ENCODE assay signal across 2 cellular contexts in the genomic region with DNA sequence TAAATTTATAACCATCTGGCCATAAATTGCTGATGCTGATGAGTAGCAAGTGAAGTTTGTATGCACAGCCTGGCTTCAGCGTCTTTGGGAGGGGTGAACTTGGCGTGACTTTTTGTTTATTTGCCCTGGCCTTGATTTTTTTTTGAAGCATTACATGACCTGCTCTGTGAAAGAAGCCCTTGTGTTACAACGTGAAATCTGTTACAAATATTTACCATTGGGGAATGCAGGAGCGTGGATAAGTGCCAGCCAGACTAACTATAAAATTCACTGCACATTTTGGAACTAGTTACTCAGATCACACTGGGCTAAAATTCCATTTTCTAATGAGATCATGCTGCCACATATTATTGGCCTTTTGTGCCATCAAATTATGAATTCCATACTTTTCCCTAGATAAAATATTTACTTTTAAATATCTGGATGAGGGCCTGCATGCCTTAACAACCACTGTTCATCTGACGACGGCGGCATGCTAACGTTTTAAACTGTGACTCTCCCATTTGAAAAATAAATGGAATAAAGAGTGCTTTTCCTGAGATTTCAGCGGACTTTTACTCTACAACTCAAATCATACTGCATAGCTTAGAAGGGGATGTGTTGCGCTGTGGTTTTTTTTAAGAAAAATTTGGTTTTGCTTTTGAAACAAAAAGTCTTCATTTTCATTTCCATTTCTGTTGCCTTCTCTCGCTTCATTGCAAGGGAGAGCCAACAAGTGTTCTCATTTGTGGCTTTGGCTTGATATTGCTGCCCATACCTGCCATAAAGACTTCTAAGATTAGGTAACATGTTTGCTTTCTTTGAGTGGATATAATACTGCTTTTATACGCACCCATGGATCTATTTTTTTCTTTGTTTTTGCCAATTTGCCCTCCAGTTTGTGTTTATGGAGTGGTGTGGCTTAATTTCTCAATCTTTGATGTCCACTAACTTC.
TF ChIP-seq lines count a peak whose summit lies in the region.

No MANE protein-coding gene starts in this region.

TF ChIP-seq in SK-N-SH, 30 proteins besides CTCF, POLR2A, EP300 and RAD21 (continued from another document):
- TF ChIP-seq, protein P1, sequence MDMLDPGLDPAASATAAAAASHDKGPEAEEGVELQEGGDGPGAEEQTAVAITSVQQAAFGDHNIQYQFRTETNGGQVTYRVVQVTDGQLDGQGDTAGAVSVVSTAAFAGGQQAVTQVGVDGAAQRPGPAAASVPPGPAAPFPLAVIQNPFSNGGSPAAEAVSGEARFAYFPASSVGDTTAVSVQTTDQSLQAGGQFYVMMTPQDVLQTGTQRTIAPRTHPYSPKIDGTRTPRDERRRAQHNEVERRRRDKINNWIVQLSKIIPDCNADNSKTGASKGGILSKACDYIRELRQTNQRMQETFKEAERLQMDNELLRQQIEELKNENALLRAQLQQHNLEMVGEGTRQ (IDR thresholded peaks at IDR 0.05; ENCODE audit: borderline replicate concordance, low read depth, low read length) = no peak
- no peak for TF ChIP-seq MXI1 (IDR thresholded peaks at IDR 0.05; ENCODE audit: low read depth, low read length)
- no peak for TF ChIP-seq CHD2 (IDR thresholded peaks at IDR 0.05; ENCODE audit: low read length, partially characterized antibody)
- TF ChIP-seq, protein P2, sequence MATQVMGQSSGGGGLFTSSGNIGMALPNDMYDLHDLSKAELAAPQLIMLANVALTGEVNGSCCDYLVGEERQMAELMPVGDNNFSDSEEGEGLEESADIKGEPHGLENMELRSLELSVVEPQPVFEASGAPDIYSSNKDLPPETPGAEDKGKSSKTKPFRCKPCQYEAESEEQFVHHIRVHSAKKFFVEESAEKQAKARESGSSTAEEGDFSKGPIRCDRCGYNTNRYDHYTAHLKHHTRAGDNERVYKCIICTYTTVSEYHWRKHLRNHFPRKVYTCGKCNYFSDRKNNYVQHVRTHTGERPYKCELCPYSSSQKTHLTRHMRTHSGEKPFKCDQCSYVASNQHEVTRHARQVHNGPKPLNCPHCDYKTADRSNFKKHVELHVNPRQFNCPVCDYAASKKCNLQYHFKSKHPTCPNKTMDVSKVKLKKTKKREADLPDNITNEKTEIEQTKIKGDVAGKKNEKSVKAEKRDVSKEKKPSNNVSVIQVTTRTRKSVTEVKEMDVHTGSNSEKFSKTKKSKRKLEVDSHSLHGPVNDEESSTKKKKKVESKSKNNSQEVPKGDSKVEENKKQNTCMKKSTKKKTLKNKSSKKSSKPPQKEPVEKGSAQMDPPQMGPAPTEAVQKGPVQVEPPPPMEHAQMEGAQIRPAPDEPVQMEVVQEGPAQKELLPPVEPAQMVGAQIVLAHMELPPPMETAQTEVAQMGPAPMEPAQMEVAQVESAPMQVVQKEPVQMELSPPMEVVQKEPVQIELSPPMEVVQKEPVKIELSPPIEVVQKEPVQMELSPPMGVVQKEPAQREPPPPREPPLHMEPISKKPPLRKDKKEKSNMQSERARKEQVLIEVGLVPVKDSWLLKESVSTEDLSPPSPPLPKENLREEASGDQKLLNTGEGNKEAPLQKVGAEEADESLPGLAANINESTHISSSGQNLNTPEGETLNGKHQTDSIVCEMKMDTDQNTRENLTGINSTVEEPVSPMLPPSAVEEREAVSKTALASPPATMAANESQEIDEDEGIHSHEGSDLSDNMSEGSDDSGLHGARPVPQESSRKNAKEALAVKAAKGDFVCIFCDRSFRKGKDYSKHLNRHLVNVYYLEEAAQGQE (IDR thresholded peaks at IDR 0.05; ENCODE audit: low read depth, low read length) = no peak
- no peak for TF ChIP-seq FOSL2 (IDR thresholded peaks at IDR 0.05; ENCODE audit: borderline replicate concordance, low read depth)
- no peak for TF ChIP-seq FOXJ3 (CRISPR knock-in tag; IDR thresholded peaks at IDR 0.05)
- TF ChIP-seq RCOR1 (IDR thresholded peaks at IDR 0.05; ENCODE audit: low read length) = no peak
- TF ChIP-seq NFIC (IDR thresholded peaks at IDR 0.05; ENCODE audit: borderline replicate concordance) = no peak

TF ChIP-seq in SK-N-SH treated with all-trans-retinoic acid at 6 μM for 48 hours, 23 proteins besides CTCF, POLR2A, EP300 and RAD21 (continued from another document):
- TF ChIP-seq, protein P3, sequence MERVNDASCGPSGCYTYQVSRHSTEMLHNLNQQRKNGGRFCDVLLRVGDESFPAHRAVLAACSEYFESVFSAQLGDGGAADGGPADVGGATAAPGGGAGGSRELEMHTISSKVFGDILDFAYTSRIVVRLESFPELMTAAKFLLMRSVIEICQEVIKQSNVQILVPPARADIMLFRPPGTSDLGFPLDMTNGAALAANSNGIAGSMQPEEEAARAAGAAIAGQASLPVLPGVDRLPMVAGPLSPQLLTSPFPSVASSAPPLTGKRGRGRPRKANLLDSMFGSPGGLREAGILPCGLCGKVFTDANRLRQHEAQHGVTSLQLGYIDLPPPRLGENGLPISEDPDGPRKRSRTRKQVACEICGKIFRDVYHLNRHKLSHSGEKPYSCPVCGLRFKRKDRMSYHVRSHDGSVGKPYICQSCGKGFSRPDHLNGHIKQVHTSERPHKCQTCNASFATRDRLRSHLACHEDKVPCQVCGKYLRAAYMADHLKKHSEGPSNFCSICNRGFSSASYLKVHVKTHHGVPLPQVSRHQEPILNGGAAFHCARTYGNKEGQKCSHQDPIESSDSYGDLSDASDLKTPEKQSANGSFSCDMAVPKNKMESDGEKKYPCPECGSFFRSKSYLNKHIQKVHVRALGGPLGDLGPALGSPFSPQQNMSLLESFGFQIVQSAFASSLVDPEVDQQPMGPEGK (CRISPR knock-in tag; IDR thresholded peaks at IDR 0.05; ENCODE audit: borderline replicate concordance) = no peak
- TF ChIP-seq ESRRG (CRISPR knock-in tag; IDR thresholded peaks at IDR 0.05) = no peak
